ENCODE assay signal across 9 cellular contexts in the genomic region with DNA sequence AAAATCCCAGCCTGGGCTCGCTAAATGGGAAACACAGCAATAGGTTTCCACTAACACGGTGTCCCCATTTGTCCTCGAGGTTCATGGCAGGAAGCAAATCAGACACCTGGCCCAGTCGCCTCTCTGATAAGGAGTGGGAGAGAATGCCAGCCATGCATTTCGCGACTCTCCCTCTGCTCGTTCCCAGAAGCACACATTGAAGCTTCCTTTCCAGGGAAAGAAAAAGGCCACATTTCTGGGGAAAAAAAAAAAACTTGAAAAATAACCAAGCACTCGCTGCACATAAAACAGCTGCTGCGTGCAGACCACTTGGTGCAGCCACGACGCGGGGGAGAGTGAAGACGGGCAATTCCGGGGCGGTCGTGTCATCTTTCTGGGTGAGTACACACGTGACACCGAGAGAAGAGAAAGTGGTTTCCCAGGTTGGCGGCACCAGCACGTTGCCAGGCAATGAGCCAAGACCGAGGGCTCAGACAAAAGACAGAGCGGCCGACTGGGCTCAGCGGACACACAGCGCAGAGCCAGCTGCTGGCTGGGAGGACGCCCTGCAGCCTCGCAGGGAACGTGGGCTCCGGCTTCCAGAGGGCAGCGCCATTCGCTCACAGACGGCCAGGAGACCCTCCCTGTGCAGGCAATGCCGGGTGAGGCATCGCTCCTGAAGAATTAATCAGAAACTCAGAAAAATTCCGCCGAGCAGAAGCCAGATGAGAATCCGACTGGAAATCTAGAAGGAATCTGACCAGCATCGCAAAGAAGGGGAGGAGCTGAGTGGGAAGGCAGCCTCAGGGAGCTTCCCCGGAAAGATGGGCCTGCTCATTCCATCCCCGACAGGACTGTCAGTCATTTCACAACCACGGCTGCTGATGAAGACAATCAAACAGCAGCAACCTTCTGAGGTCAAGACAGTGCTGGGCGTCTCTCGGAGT.
DNase-seq lines count a peak whose midpoint lies in the region; ATAC-seq and TF ChIP-seq lines count a peak whose summit lies in the region.
"Had no signal": no experiment of that assay in that cellular context is flagged by ENCODE, and none has a peak within 500 bp of the region (broad histone marks: within the 10 kb centered on the region; RNA-seq: fewer than 3 reads in every experiment).

No MANE protein-coding gene starts in this region.

- H3K4me3 Mint-ChIP-seq in endodermal cell (peak overlapping the region; percentile 40), naive B cell (peak overlapping the region in 6 of 8 donors; percentile 32 to 85 (median 68))

- H3K9me3 ChIP-seq in endodermal cell (ENCODE audit: control insufficient read depth, low read length): no peaks in the 10 kb centered on the region
- no peaks in the 10 kb centered on the region for H3K9me3 ChIP-seq in upper lobe of left lung
- H3K9me3 ChIP-seq: HAP-1 had no signal

- peak; percentile 34; the same call in 1 of the 2 replicates for TF ChIP-seq CTCF in BJ (IDR thresholded peaks at IDR 0.05; ENCODE audit: insufficient read depth, low read depth, low read length)
- TF ChIP-seq CTCF in endodermal cell (conservative IDR thresholded peaks at IDR 0.05): peak; percentile 29
- TF ChIP-seq CTCF in upper lobe of left lung (IDR thresholded peaks at IDR 0.05): peak in 2 of 6 experiments; percentile 9 to 16

- 92 to 93% methylated on average over 42 to 43 of the region's 43 CpGs for WGBS in endodermal cell (ENCODE audit: insufficient coverage in 1 of 2, insufficient read length in 1 of 2), 2 experiments
- WGBS in upper lobe of left lung, 2 donors: 42 to 47% methylated on average over 34 to 43 of the region's 43 CpGs

- H3K27me3 ChIP-seq in BJ (ENCODE audit: control insufficient read depth, insufficient read depth, low read length): no peaks in the 10 kb centered on the region
- H3K27me3 ChIP-seq in endodermal cell (ENCODE audit: control insufficient read depth, insufficient read depth, low read length, poor library complexity, severe bottlenecking): no peaks in the 10 kb centered on the region
- H3K27me3 ChIP-seq in upper lobe of left lung: no peaks in the 10 kb centered on the region

- peak in 1 of 4 donors; percentile 12 for TF ChIP-seq EP300 in upper lobe of left lung (IDR thresholded peaks at IDR 0.05)

- H3K4me1 ChIP-seq in endodermal cell (ENCODE audit: control insufficient read depth, insufficient read depth, low read length) (no peaks in the 10 kb centered on the region), upper lobe of left lung (peaks cover 3 to 29% (median 9%) of the 10 kb centered on the region in 4 donors)
- H3K4me1 ChIP-seq: HAP-1 had no signal

- H3K27ac Mint-ChIP-seq in endodermal cell (no peak overlapping the region), naive B cell (peak overlapping the region in 1 of 6 donors; percentile 5)

- H3K27me3 Mint-ChIP-seq in endodermal cell (ENCODE audit: insufficient read depth) (peaks cover 8% of the 10 kb centered on the region), naive B cell (peaks cover 22 to 37% (median 33%) of the 10 kb centered on the region in 3 donors)

- DNase-seq in BJ (ENCODE audit: low read depth) (peak; percentile 14), SK-N-DZ (ENCODE audit: low spot score) (peak; percentile 65), endodermal cell (peak; percentile 63), naive B cell (no peak), upper lobe of left lung (peak; percentile 69 to 83), erythroblast (lab: John Stamatoyannopoulos, UW) (no peak)

- POLR2A ChIA-PET in BJ (lab: Charles Lee): interaction anchor here (0.6 kb wide), 1 partner anchor 18 kb away, joined by 5 read pairs; no protein-coding TSS in a partner anchor

- ATAC-seq in HG03175 (IDR thresholded peaks at IDR 0.05; ENCODE audit: unreplicated experiment) (peak; percentile 77), naive B cell (ENCODE audit: low read depth in 2 of 2) (peak in 1 of 2 donors; percentile 28), upper lobe of left lung (ENCODE audit: low FRiP score in 2 of 2) (peak; percentile 75 to 79), HG03139 (IDR thresholded peaks at IDR 0.05; ENCODE audit: unreplicated experiment) (no peak)

- H3K4me1 Mint-ChIP-seq in endodermal cell (peaks cover 10% of the 10 kb centered on the region), naive B cell (peaks cover 0 to 5% (median 3%) of the 10 kb centered on the region in 3 donors)

- H3K9me3 Mint-ChIP-seq in endodermal cell (no peaks in the 10 kb centered on the region), naive B cell (peaks cover 0 to 2% (median 0%) of the 10 kb centered on the region in 7 donors)

- H3K27ac ChIP-seq in endodermal cell (ENCODE audit: low read depth, low read length) (no peak overlapping the region), upper lobe of left lung (peak overlapping the region; percentile 43 to 74 (median 46))

- H3K36me3 Mint-ChIP-seq in endodermal cell (ENCODE audit: low read depth): no peaks in the 10 kb centered on the region
- H3K36me3 Mint-ChIP-seq in naive B cell: no peaks in the 10 kb centered on the region

- H3K36me3 ChIP-seq in BJ (ENCODE audit: control insufficient read depth, insufficient read depth, low read length): no peaks in the 10 kb centered on the region
- no peaks in the 10 kb centered on the region for H3K36me3 ChIP-seq in endodermal cell (ENCODE audit: control insufficient read depth, insufficient read depth, low read length)
- no peaks in the 10 kb centered on the region for H3K36me3 ChIP-seq in upper lobe of left lung
- H3K36me3 ChIP-seq: HAP-1 had no signal

- H3K4me3 ChIP-seq in BJ (ENCODE audit: low read depth, low read length): peak overlapping the region; percentile 32
- no peak overlapping the region for H3K4me3 ChIP-seq in endodermal cell (ENCODE audit: low read length)
- H3K4me3 ChIP-seq in upper lobe of left lung: peak overlapping the region in 3 of 4 donors; percentile 15 to 48 (median 41)
- H3K4me3 ChIP-seq: HAP-1 had no signal

- no peak overlapping the region for H3K9ac ChIP-seq in endodermal cell (ENCODE audit: extremely low read depth, low read length, poor library complexity, severe bottlenecking)

- CTCF ChIA-PET in BJ (lab: Yijun Ruan, JAX): interaction anchor here (0.7 to 1.0 kb wide), 3 partner anchors 9 to 171 kb away, joined by 3 read pairs; no protein-coding TSS in a partner anchor

- TF ChIP-seq POLR2A in upper lobe of left lung (IDR thresholded peaks at IDR 0.05) (no peak), erythroblast (IDR thresholded peaks at IDR 0.05; ENCODE audit: low read length) (no peak)

Comparison
In these comparisons a context has a peak if more than half of its experiments do, and no peak if none do; other contexts are left out.
1. DNase-seq: peak in BJ (single experiment), SK-N-DZ (single experiment), endodermal cell (single experiment) and upper lobe of left lung (2 of 2); none in naive B cell (single experiment) and erythroblast (0 of 2).